In genomic region chr17:17859909-17860760, GRCh38 we compare ENCODE assay signal across 8 cellular contexts.
DNase-seq lines count a peak whose midpoint lies in the region; ATAC-seq and TF ChIP-seq lines count a peak whose summit lies in the region.

No MANE protein-coding gene starts in this region.

- TF ChIP-seq EP300 in Ishikawa (IDR thresholded peaks at IDR 0.05; ENCODE audit: borderline replicate concordance): no peak

- DNase-seq in NCI-H1417 (lab: John Stamatoyannopoulos, UW) (peak; percentile 16 to 71 (median 25)), NCI-H1417 treated with DMSO at 0.1 percent for 48 hours (lab: John Stamatoyannopoulos, UW) (no peak), astrocyte of the hippocampus (ENCODE audit: low read depth, low spot score) (peak; percentile 78), hypothalamus (lab: John Stamatoyannopoulos, UW) (peak in 39 of 51 donors; percentile 23 to 83 (median 57))
- DNase-seq in T-helper 2 cell treated with Interferon-gamma antibody and Interleukin-4, amounts not matched to agents 5 μg/mL and 100 μg/mL, for 36 hours (ENCODE audit: low spot score): peak; percentile 53
- peak; percentile 46 to 62 for DNase-seq in stimulated activated CD4-positive, alpha-beta T cell treated with anti-CD3 and anti-CD28 coated beads, Interleukin-12 subunit alpha, Interleukin-12 subunit beta, amount 100 ng/mL, for 24 hours (ENCODE audit: low read depth in 2 of 2)

- TF ChIP-seq RAD21 in Ishikawa (IDR thresholded peaks at IDR 0.05; ENCODE audit: low read depth): peak; percentile 94

- H3K4me3 Mint-ChIP-seq in T-helper 2 cell treated with Interferon-gamma antibody and Interleukin-4, amounts not matched to agents 5 μg/mL and 100 μg/mL, for 36 hours: no peak overlapping the region

- no peaks in the 10 kb centered on the region for H3K27me3 Mint-ChIP-seq in T-helper 2 cell treated with Interferon-gamma antibody and Interleukin-4, amounts not matched to agents 5 μg/mL and 100 μg/mL, for 36 hours (ENCODE audit: low read depth)

- ATAC-seq in HG03457 (IDR thresholded peaks at IDR 0.05; ENCODE audit: unreplicated experiment): no peak

- H3K27ac Mint-ChIP-seq in T-helper 2 cell treated with Interferon-gamma antibody and Interleukin-4, amounts not matched to agents 5 μg/mL and 100 μg/mL, for 36 hours: no peak overlapping the region

- H3K4me1 Mint-ChIP-seq in T-helper 2 cell treated with Interferon-gamma antibody and Interleukin-4, amounts not matched to agents 5 μg/mL and 100 μg/mL, for 36 hours (ENCODE audit: low read depth): peaks cover 18% of the 10 kb centered on the region

- H3K9me3 Mint-ChIP-seq in T-helper 2 cell treated with Interferon-gamma antibody and Interleukin-4, amounts not matched to agents 5 μg/mL and 100 μg/mL, for 36 hours: no peaks in the 10 kb centered on the region

- H3K36me3 Mint-ChIP-seq in T-helper 2 cell treated with Interferon-gamma antibody and Interleukin-4, amounts not matched to agents 5 μg/mL and 100 μg/mL, for 36 hours (ENCODE audit: low read depth): peaks cover 7% of the 10 kb centered on the region

TF ChIP-seq in Ishikawa, 13 proteins besides CTCF, POLR2A, EP300 and RAD21:
- TF ChIP-seq TAF1 (IDR thresholded peaks at IDR 0.05; ENCODE audit: low read depth): no peak
- no peak for TF ChIP-seq YY1 (IDR thresholded peaks at IDR 0.05; ENCODE audit: low read depth)
- TF ChIP-seq EGR1 (IDR thresholded peaks at IDR 0.05): no peak
- no peak for TF ChIP-seq TCF12 (IDR thresholded peaks at IDR 0.05; ENCODE audit: low read depth)
- TF ChIP-seq FOXM1 (IDR thresholded peaks at IDR 0.05; ENCODE audit: borderline replicate concordance, low read depth): no peak
- TF ChIP-seq REST (IDR thresholded peaks at IDR 0.05; ENCODE audit: low read depth): no peak
- no peak for TF ChIP-seq ZBTB7A (IDR thresholded peaks at IDR 0.05; ENCODE audit: low read depth)
- TF ChIP-seq CREB1 (IDR thresholded peaks at IDR 0.05; ENCODE audit: low read depth): no peak
- TF ChIP-seq TEAD4 (IDR thresholded peaks at IDR 0.05): no peak
- no peak for TF ChIP-seq CEBPB (IDR thresholded peaks at IDR 0.05)
- no peak for TF ChIP-seq MAX (IDR thresholded peaks at IDR 0.05)
- no peak for TF ChIP-seq NFIC (IDR thresholded peaks at IDR 0.05)
- no peak for TF ChIP-seq USF1 (IDR thresholded peaks at IDR 0.05)
